ENCODE assay signal across 15 cellular contexts in genomic region chr1:229432905-229433304, GRCh38. TPM values are rescaled to one million over a fixed set of nuclear protein-coding genes. Genes with fewer than 3 reads are reported as not detected.
"Had no signal": no experiment of that assay in that cellular context is flagged by ENCODE, and none has a peak within 500 bp of the region (broad histone marks: within the 10 kb centered on the region; RNA-seq: fewer than 3 reads in every experiment).

No MANE protein-coding gene starts in this region.

- H3K27ac Mint-ChIP-seq: activated CD4-positive, alpha-beta memory T cell treated with anti-CD3 and anti-CD28 coated beads for 36 hours; natural killer cell had no signal

- H3K27ac ChIP-seq: epithelial cell of prostate, gastroesophageal sphincter, hepatocyte, lower lobe of right lung, stomach had no signal

- H3K4me3 Mint-ChIP-seq: activated CD4-positive, alpha-beta memory T cell treated with anti-CD3 and anti-CD28 coated beads for 36 hours; natural killer cell had no signal

- H3K9me3 Mint-ChIP-seq: activated CD4-positive, alpha-beta memory T cell treated with anti-CD3 and anti-CD28 coated beads for 36 hours; natural killer cell had no signal

- H3K4me3 ChIP-seq: hepatocyte, lower lobe of right lung had no signal

- DNase-seq: activated CD4-positive, alpha-beta memory T cell treated with anti-CD3 and anti-CD28 coated beads for 36 hours; activated CD4-positive, alpha-beta T cell treated with anti-CD3 and anti-CD28 coated beads for 1 hour; cortex of kidney; effector CD8-positive, alpha-beta T cell; kidney glomerular epithelial cell; lower lobe of right lung; midbrain; natural killer cell; occipital lobe; stimulated activated CD4-positive, alpha-beta T cell treated with anti-CD3 and anti-CD28 coated beads, Interleukin-2, amount 100 ng/mL, for 48 hours; stomach had no signal

- H3K9me3 ChIP-seq: gastroesophageal sphincter, lower lobe of right lung had no signal

- ATAC-seq: gastroesophageal sphincter, lower lobe of right lung, natural killer cell had no signal

- H3K36me3 Mint-ChIP-seq: natural killer cell had no signal

- H3K36me3 ChIP-seq: gastroesophageal sphincter, lower lobe of right lung, stomach had no signal

RNA-seq across cellular contexts. Expression of gene ACTA1, which starts 1.0 kb away (rescaled TPM):
- total RNA-seq: activated CD4-positive, alpha-beta memory T cell treated with anti-CD3 and anti-CD28 coated beads for 36 hours; pulmonary artery endothelial cell had no signal
